ENCODE assay signal across 8 cellular contexts in genomic region chr4:6250235-6250983, GRCh38. TPM values are rescaled to one million over a fixed set of nuclear protein-coding genes. Genes with fewer than 3 reads are reported as not detected.
DNase-seq lines count a peak whose midpoint lies in the region; ATAC-seq and TF ChIP-seq lines count a peak whose summit lies in the region.

No MANE protein-coding gene starts in this region.

- H3K4me1 ChIP-seq in ascending aorta (no peaks in the 10 kb centered on the region), hepatocyte (ENCODE audit: insufficient read depth) (peaks cover 3% of the 10 kb centered on the region), smooth muscle cell (ENCODE audit: low read depth) (no peaks in the 10 kb centered on the region)

- H3K9me3 ChIP-seq in ascending aorta: no peaks in the 10 kb centered on the region
- no peaks in the 10 kb centered on the region for H3K9me3 ChIP-seq in hepatocyte (ENCODE audit: low read depth)
- H3K9me3 ChIP-seq in smooth muscle cell (replicated peaks; ENCODE audit: low read depth): no peaks in the 10 kb centered on the region

- DNase-seq in COR-L47 (lab: John Stamatoyannopoulos, UW) (peak; percentile 66), H7 (peak; percentile 88), NCI-H2227 (lab: John Stamatoyannopoulos, UW; ENCODE audit: unreplicated experiment) (peak; percentile 83), ascending aorta (ENCODE audit: low spot score in 2 of 2) (no peak), hepatocyte (ENCODE audit: low spot score) (peak; percentile 84), smooth muscle cell (lab: John Stamatoyannopoulos, UW; ENCODE audit: unreplicated experiment) (no peak)
- no peak for DNase-seq in effector CD8-positive, alpha-beta T cell (lab: John Stamatoyannopoulos, UW)

- no peak overlapping the region for H3K9ac ChIP-seq in smooth muscle cell (ENCODE audit: low read depth)

- H3K27ac ChIP-seq in ascending aorta: no peak overlapping the region
- no peak overlapping the region for H3K27ac ChIP-seq in hepatocyte
- H3K27ac ChIP-seq in smooth muscle cell (ENCODE audit: low read depth): no peak overlapping the region

- H4K20me1 ChIP-seq in hepatocyte (ENCODE audit: insufficient read depth, poor library complexity, severe bottlenecking): no peaks in the 10 kb centered on the region
- no peaks in the 10 kb centered on the region for H4K20me1 ChIP-seq in smooth muscle cell (ENCODE audit: low read depth)

- no peaks in the 10 kb centered on the region for H3K9me2 ChIP-seq in hepatocyte (replicated peaks; ENCODE audit: insufficient read depth)

- no peak for ATAC-seq in HG03457 (IDR thresholded peaks at IDR 0.05; ENCODE audit: unreplicated experiment)

- no peaks in the 10 kb centered on the region for H3K27me3 ChIP-seq in H7 (ENCODE audit: control insufficient read depth, insufficient read depth, low read length)
- H3K27me3 ChIP-seq in ascending aorta: peaks cover under 1% of the 10 kb centered on the region
- H3K27me3 ChIP-seq in hepatocyte: peaks cover 15% of the 10 kb centered on the region
- peaks cover 16% of the 10 kb centered on the region for H3K27me3 ChIP-seq in smooth muscle cell (ENCODE audit: low read depth)

- H3K79me2 ChIP-seq in hepatocyte (no peaks in the 10 kb centered on the region), smooth muscle cell (ENCODE audit: low read depth) (no peaks in the 10 kb centered on the region)

- TF ChIP-seq CTCF in ascending aorta (IDR thresholded peaks at IDR 0.05) (peak; percentile 76 to 86 (median 76)), hepatocyte (IDR thresholded peaks at IDR 0.05; ENCODE audit: poor library complexity) (peak; percentile 85), smooth muscle cell (IDR thresholded peaks at IDR 0.05; ENCODE audit: borderline replicate concordance, insufficient read depth, poor library complexity, severe bottlenecking) (peak; percentile 81)

- H2AFZ ChIP-seq in hepatocyte: no peak overlapping the region
- no peak overlapping the region for H2AFZ ChIP-seq in smooth muscle cell (ENCODE audit: low read depth)

- H3K36me3 ChIP-seq in H7 (replicated peaks; ENCODE audit: control insufficient read depth, insufficient read depth, low read length) (no peaks in the 10 kb centered on the region), ascending aorta (no peaks in the 10 kb centered on the region), hepatocyte (replicated peaks; ENCODE audit: insufficient read depth, low read depth) (no peaks in the 10 kb centered on the region), smooth muscle cell (ENCODE audit: low read depth) (no peaks in the 10 kb centered on the region)

- H3K4me2 ChIP-seq in hepatocyte (no peak overlapping the region), smooth muscle cell (no peak overlapping the region)

- H3K4me3 ChIP-seq in H7 (ENCODE audit: insufficient read depth, low read depth, low read length) (peak overlapping the region; percentile 17; the same call in 1 of the 2 replicates), ascending aorta (no peak overlapping the region), hepatocyte (no peak overlapping the region), smooth muscle cell (no peak overlapping the region)

- intact Hi-C loops in ascending aorta (cut with DNase I): loop anchor here (1.0 kb wide), 1 partner anchor 77 kb away; no protein-coding TSS in a partner anchor

- no peaks in the 10 kb centered on the region for H3F3A ChIP-seq in smooth muscle cell (ENCODE audit: low read depth)

- WGBS in hepatocyte (ENCODE audit: low lambda C conversion rate, missing lambda C conversion rate): 15% methylated on average over 15 of the region's 15 CpGs
- 23% methylated on average over 15 of the region's 15 CpGs for WGBS in smooth muscle cell (ENCODE audit: low lambda C conversion rate)

RNA-seq across cellular contexts. Expression of gene WFS1, which starts 19.2 kb away (rescaled TPM):
- total RNA-seq in H7 (2014; rRNA removed; shearing (Covaris generic)): 21.0 and 22.6 TPM in 2 replicates
- 166 TPM for total RNA-seq in ascending aorta
- 32.5 and 43.1 TPM in 2 replicates for total RNA-seq in hepatocyte
- 36.1 and 44.4 TPM in 2 replicates for polyA plus RNA-seq in hepatocyte
- total RNA-seq in smooth muscle cell: 25.3 and 30.2 TPM in 2 replicates
- polyA plus RNA-seq in smooth muscle cell: 28.6 and 38.8 TPM in 2 replicates

RNA-seq across cellular contexts. Expression of gene JAKMIP1, which starts 50.1 kb away (rescaled TPM):
- 8.2 and 10.3 TPM in 2 replicates for total RNA-seq in H7 (2014; rRNA removed; shearing (Covaris generic))
- total RNA-seq in ascending aorta (not detected), hepatocyte (not detected in 2 replicates), smooth muscle cell (0.45 TPM in 1 of 2 replicates, not detected in the other)
- polyA plus RNA-seq in hepatocyte (0.06 TPM in 1 of 2 replicates, not detected in the other), smooth muscle cell (0.07 and 0.64 TPM in 2 replicates)

Comparison
In these comparisons a context has a peak if more than half of its experiments do, and no peak if none do; other contexts are left out.
1. DNase-seq: peak in COR-L47 (single experiment), H7 (single experiment), NCI-H2227 (single experiment) and hepatocyte (single experiment); none in ascending aorta (0 of 2), smooth muscle cell (single experiment) and effector CD8-positive, alpha-beta T cell (single experiment).
2. Peak in every context shown above with its lines, with median percentiles within 50 percentile points of each other: CTCF ChIP-seq.